In the genomic region with DNA sequence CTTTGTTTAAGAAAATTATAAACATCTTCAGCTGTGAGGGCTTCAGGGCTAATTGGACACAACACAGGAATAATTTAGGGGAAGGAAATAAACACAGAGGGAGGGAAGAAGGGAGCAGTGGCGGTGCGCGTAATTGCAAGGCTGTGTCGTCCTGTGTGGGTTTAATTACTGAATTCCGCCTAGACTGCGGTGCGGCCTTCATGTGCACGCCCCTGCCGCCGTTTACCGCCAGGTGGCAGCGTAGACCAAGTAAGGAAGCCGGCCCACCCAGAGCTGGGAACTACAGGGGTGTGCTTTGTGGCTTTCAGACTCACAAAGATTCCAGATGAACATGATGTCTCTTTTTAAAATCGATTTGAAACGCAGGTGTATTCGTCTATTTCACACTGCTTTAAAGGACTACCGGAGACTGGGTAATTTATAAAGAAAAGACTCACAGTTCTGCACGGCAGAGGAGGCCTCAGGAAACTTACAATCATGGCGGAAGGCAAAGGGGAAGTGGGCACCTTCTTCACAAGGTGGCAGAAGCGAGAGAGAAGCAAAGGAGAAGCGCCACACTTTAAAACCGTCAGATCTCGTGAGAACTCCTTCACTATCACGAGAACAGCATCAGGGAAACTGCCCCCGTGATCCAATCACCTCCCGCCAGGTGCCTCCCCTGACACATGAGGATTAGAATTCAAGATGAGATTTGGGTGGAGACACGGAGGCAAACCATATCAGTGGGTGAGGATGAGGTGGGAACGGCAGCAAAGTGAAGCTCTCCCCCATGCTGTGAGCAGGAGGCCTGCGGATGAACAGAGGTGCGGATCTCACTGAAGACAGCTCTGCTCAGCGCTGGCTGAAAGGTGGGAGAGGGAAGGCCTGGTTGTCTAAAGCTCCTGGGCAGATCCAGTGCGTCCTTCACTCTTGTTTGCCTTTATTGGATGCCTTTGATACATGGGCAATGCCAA, we compare ENCODE assay signal across 9 cellular contexts.
A peak's percentile ranks its signal among the peaks of the same experiment; 100 is the strongest.
DNase-seq lines count a peak whose midpoint lies in the region; ATAC-seq and TF ChIP-seq lines count a peak whose summit lies in the region.
"Had no signal": no experiment of that assay in that cellular context is flagged by ENCODE, and none has a peak within 500 bp of the region (broad histone marks: within the 10 kb centered on the region; RNA-seq: fewer than 3 reads in every experiment).

No MANE protein-coding gene starts in this region.

- H3K27me3 Mint-ChIP-seq in activated T-cell treated with anti-CD3 and anti-CD28 coated beads, Interleukin-2, amount 50 U/mL, for 72 hours (ENCODE audit: low read depth) = peaks cover 6% of the 10 kb centered on the region
- peaks cover 6% of the 10 kb centered on the region for H3K27me3 Mint-ChIP-seq in neural progenitor cell (ENCODE audit: insufficient read depth, low read depth)

- intact Hi-C loops in PC-3 (cut with micrococcal nuclease) = no loop called here

- H3K9me2 ChIP-seq in PC-3 (replicated peaks; ENCODE audit: low read length) = no peaks in the 10 kb centered on the region

- H3K4me1 ChIP-seq in PC-3 (ENCODE audit: insufficient read depth, low read length) (no peaks in the 10 kb centered on the region), neural progenitor cell (no peaks in the 10 kb centered on the region)

- H3K4me3 ChIP-seq in PC-3 (ENCODE audit: low read length) = no peak overlapping the region
- H3K4me3 ChIP-seq in fibroblast of mammary gland (ENCODE audit: control insufficient read depth, low read depth, low read length) = no peak overlapping the region
- no peak overlapping the region for H3K4me3 ChIP-seq in neural progenitor cell

- H3F3A ChIP-seq in PC-3 (ENCODE audit: low read length, unreplicated experiment) (no peaks in the 10 kb centered on the region), neural progenitor cell (ENCODE audit: low read depth) (no peaks in the 10 kb centered on the region)

- H3K9me3 ChIP-seq in PC-3 (ENCODE audit: low read length) (no peaks in the 10 kb centered on the region), neural progenitor cell (ENCODE audit: low read depth) (no peaks in the 10 kb centered on the region)

- H4K20me1 ChIP-seq in PC-3 (ENCODE audit: low read length) = no peaks in the 10 kb centered on the region
- H4K20me1 ChIP-seq in neural progenitor cell (ENCODE audit: low read depth) = no peaks in the 10 kb centered on the region

- H2AFZ ChIP-seq in PC-3 (ENCODE audit: low read length) (no peak overlapping the region), neural progenitor cell (replicated peaks) (peak overlapping the region; percentile 44)

- H3K36me3 ChIP-seq in PC-3 (ENCODE audit: low read depth, low read length) (no peaks in the 10 kb centered on the region), neural progenitor cell (no peaks in the 10 kb centered on the region)

- POLR2A ChIA-PET in PC-3 (lab: Charles Lee; ENCODE audit: unreplicated experiment) = no interaction called here

- peak overlapping the region; percentile 6 to 27 for H3K4me3 Mint-ChIP-seq in activated T-cell treated with anti-CD3 and anti-CD28 coated beads, Interleukin-2, amount 50 U/mL, for 72 hours
- no peak overlapping the region for H3K4me3 Mint-ChIP-seq in neural progenitor cell
- H3K4me3 Mint-ChIP-seq: dendritic cell treated with granulocyte-macrophage colony-stimulating factor and Interleukin-4, amounts not matched to agents 40 ng/mL and 50 ng/mL, for 4 days had no signal

- H3K79me2 ChIP-seq in PC-3 (ENCODE audit: low read length) = no peaks in the 10 kb centered on the region
- H3K79me2 ChIP-seq in neural progenitor cell (ENCODE audit: low read depth) = no peaks in the 10 kb centered on the region

- H3K27me3 ChIP-seq in PC-3 (ENCODE audit: low read length) (0 out of 2 replicates have a peak, but pooled peaks cover 4% of the 10 kb centered on the region), neural progenitor cell (peaks cover 3% of the 10 kb centered on the region)

- no peak overlapping the region for H3K27ac Mint-ChIP-seq in activated T-cell treated with anti-CD3 and anti-CD28 coated beads, Interleukin-2, amount 50 U/mL, for 72 hours
- peak overlapping the region; percentile 80 for H3K27ac Mint-ChIP-seq in neural progenitor cell
- H3K27ac Mint-ChIP-seq: dendritic cell treated with granulocyte-macrophage colony-stimulating factor and Interleukin-4, amounts not matched to agents 40 ng/mL and 50 ng/mL, for 4 days had no signal

- H3K27ac ChIP-seq in PC-3 (ENCODE audit: low read length) (no peak overlapping the region), neural progenitor cell (no peak overlapping the region)

- H3K9ac ChIP-seq in PC-3 (ENCODE audit: low read length) = no peak overlapping the region
- no peak overlapping the region for H3K9ac ChIP-seq in neural progenitor cell

- peaks cover 0 to 1% of the 10 kb centered on the region in 2 donors for H3K36me3 Mint-ChIP-seq in activated T-cell treated with anti-CD3 and anti-CD28 coated beads, Interleukin-2, amount 50 U/mL, for 72 hours (ENCODE audit: insufficient read depth in 2 of 2)
- peaks cover 1% of the 10 kb centered on the region for H3K36me3 Mint-ChIP-seq in neural progenitor cell

- H3K4me2 ChIP-seq in PC-3 (ENCODE audit: low read length) (no peak overlapping the region), neural progenitor cell (no peak overlapping the region)

- ATAC-seq in GM19397 (IDR thresholded peaks at IDR 0.05; ENCODE audit: unreplicated experiment) (peak; percentile 98), HG03469 (IDR thresholded peaks at IDR 0.05; ENCODE audit: unreplicated experiment) (peak; percentile 95), PC-3 (peak; percentile 65)
- ATAC-seq in activated T-cell treated with anti-CD3 and anti-CD28 coated beads, Interleukin-2, amount 50 U/mL, for 72 hours (replicated peaks in 1 of 2) = peak; percentile 83 to 94

- H3K9me3 Mint-ChIP-seq in activated T-cell treated with anti-CD3 and anti-CD28 coated beads, Interleukin-2, amount 50 U/mL, for 72 hours = no peaks in the 10 kb centered on the region
- peaks cover 7% of the 10 kb centered on the region for H3K9me3 Mint-ChIP-seq in neural progenitor cell
- H3K9me3 Mint-ChIP-seq: dendritic cell treated with granulocyte-macrophage colony-stimulating factor and Interleukin-4, amounts not matched to agents 40 ng/mL and 50 ng/mL, for 4 days had no signal

- peak; percentile 71 for TF ChIP-seq CTCF in PC-3 (conservative IDR thresholded peaks at IDR 0.05; ENCODE audit: low read depth, low read length)
- TF ChIP-seq CTCF in fibroblast of mammary gland (conservative IDR thresholded peaks at IDR 0.05; ENCODE audit: control insufficient read depth, insufficient read depth, low read depth, low read length) = peak; percentile 76
- peak; percentile 97 for TF ChIP-seq CTCF in neural progenitor cell (IDR thresholded peaks at IDR 0.05)

- BruUV-seq in PC-3 (replicated peaks; lab: Mats Ljungman, UMichigan) = no TSS peak

- CTCF ChIA-PET in PC-3 (lab: Charles Lee) = no interaction called here

- DNase-seq in COR-L47 (lab: John Stamatoyannopoulos, UW) (peak; percentile 23), PC-3 (peak; percentile 59), fibroblast of mammary gland (ENCODE audit: low read depth) (peak; percentile 59), neural progenitor cell (ENCODE audit: low spot score) (peak; percentile 93), superior temporal gyrus (ENCODE audit: extremely low spot score) (peak; percentile 86)
- peak; percentile 73 to 74 for DNase-seq in activated T-cell treated with anti-CD3 and anti-CD28 coated beads, Interleukin-2, amount 50 U/mL, for 72 hours

- H3K4me1 Mint-ChIP-seq in activated T-cell treated with anti-CD3 and anti-CD28 coated beads, Interleukin-2, amount 50 U/mL, for 72 hours (ENCODE audit: low read depth) = peaks cover 10% of the 10 kb centered on the region
- peaks cover 7% of the 10 kb centered on the region for H3K4me1 Mint-ChIP-seq in neural progenitor cell

Comparison
In these comparisons a context has a peak if more than half of its experiments do, and no peak if none do; other contexts are left out.
1. DNase-seq: peak in every context shown above with its lines; median percentile 93 in neural progenitor cell; 86 in superior temporal gyrus; 74 in activated T-cell treated with anti-CD3 and anti-CD28 coated beads, Interleukin-2, amount 50 U/mL, for 72 hours; 59 in PC-3; 59 in fibroblast of mammary gland; 23 in COR-L47.